ENCODE assay signal across 1 cellular context in the genomic region with DNA sequence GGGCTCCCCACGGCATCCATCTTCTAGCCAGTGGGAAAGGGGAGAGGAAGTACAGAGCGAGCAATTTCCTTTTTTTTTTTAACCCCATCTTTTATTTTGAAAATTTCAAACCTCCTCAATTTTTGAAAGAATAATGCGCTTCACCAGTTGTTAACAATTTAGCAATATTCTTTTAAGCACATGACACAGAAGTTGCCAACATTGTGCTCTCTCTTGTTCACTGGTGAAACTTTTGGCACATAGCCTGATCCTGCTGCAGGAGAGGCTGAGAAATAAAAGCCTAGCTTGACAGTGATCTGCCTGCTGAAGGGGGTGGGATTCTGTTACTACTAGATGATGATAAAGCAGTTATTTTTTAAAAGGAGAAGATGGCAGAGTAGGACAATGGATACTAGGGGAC.
TF ChIP-seq lines count a peak whose summit lies in the region.

No MANE protein-coding gene starts in this region.

TF ChIP-seq in GM23338, 12 proteins besides CTCF, POLR2A, EP300 and RAD21:
- TF ChIP-seq, protein P1, sequence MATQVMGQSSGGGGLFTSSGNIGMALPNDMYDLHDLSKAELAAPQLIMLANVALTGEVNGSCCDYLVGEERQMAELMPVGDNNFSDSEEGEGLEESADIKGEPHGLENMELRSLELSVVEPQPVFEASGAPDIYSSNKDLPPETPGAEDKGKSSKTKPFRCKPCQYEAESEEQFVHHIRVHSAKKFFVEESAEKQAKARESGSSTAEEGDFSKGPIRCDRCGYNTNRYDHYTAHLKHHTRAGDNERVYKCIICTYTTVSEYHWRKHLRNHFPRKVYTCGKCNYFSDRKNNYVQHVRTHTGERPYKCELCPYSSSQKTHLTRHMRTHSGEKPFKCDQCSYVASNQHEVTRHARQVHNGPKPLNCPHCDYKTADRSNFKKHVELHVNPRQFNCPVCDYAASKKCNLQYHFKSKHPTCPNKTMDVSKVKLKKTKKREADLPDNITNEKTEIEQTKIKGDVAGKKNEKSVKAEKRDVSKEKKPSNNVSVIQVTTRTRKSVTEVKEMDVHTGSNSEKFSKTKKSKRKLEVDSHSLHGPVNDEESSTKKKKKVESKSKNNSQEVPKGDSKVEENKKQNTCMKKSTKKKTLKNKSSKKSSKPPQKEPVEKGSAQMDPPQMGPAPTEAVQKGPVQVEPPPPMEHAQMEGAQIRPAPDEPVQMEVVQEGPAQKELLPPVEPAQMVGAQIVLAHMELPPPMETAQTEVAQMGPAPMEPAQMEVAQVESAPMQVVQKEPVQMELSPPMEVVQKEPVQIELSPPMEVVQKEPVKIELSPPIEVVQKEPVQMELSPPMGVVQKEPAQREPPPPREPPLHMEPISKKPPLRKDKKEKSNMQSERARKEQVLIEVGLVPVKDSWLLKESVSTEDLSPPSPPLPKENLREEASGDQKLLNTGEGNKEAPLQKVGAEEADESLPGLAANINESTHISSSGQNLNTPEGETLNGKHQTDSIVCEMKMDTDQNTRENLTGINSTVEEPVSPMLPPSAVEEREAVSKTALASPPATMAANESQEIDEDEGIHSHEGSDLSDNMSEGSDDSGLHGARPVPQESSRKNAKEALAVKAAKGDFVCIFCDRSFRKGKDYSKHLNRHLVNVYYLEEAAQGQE (IDR thresholded peaks at IDR 0.05; ENCODE audit: unreplicated experiment): no peak
- TF ChIP-seq EZH2phosphoT487 (IDR thresholded peaks at IDR 0.05; ENCODE audit: unreplicated experiment): no peak
- TF ChIP-seq POLR2AphosphoS5 (IDR thresholded peaks at IDR 0.05; ENCODE audit: low read depth): no peak
